18 cellular contexts compared by ENCODE assay signal in the genomic region with DNA sequence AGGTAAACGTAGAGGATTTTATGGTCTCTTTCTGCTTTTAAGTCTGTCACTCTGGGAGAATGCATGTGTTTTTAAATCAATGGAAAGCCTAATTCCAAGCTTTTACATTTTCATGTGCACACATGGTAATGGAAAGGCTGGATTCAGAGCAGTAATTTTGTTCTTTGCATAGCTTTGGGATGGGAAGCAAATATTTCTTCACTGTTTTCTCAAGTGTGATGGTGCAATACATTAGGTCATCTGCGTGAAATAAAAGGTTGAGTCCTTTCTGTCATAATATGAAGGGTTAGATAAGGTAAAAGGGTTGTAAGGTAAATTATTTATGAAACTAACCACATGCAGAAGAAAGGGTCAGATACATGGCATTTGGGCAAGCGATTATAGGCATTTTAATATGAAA.
"Had no signal": no experiment of that assay in that cellular context is flagged by ENCODE, and none has a peak within 500 bp of the region (broad histone marks: within the 10 kb centered on the region; RNA-seq: fewer than 3 reads in every experiment).

No MANE protein-coding gene starts in this region.

- DNase-seq: activated CD4-positive, alpha-beta memory T cell treated with anti-CD3 and anti-CD28 coated beads for 36 hours; activated CD4-positive, alpha-beta T cell treated with anti-CD3 and anti-CD28 coated beads for 1 hour; activated CD8-positive, alpha-beta memory T cell treated with anti-CD3 and anti-CD28 coated beads, Interleukin-2, amount 50 U/mL, for 48 hours; activated naive CD4-positive, alpha-beta T cell treated with Interleukin-2 at 50 U/mL for 16 hours; activated naive CD8-positive, alpha-beta T cell treated with anti-CD3 and anti-CD28 coated beads, Interleukin-2, amount 50 U/mL, for 24 hours; effector memory CD4-positive, alpha-beta T cell; left cardiac atrium; psoas muscle; sigmoid colon; stimulated activated CD4-positive, alpha-beta T cell treated with anti-CD3 and anti-CD28 coated beads, Interleukin-12 subunit alpha, Interleukin-12 subunit beta, amount 100 ng/mL, for 4 hours; stimulated activated naive CD4-positive, alpha-beta T cell; SW 1271; T-helper 9 cell had no signal

- H3K9me3 Mint-ChIP-seq: central memory CD8-positive, alpha-beta T cell; nephron had no signal

- H3K36me3 Mint-ChIP-seq: activated CD4-positive, alpha-beta memory T cell treated with anti-CD3 and anti-CD28 coated beads for 36 hours; memory B cell had no signal

- H3K27me3 ChIP-seq: sigmoid colon had no signal

- H3K4me1 Mint-ChIP-seq: activated naive CD8-positive, alpha-beta T cell treated with anti-CD3 and anti-CD28 coated beads, Interleukin-2, amount 50 U/mL, for 24 hours; central memory CD8-positive, alpha-beta T cell; memory B cell had no signal

- H3K27ac Mint-ChIP-seq: activated CD4-positive, alpha-beta memory T cell treated with anti-CD3 and anti-CD28 coated beads for 36 hours; activated naive CD8-positive, alpha-beta T cell treated with anti-CD3 and anti-CD28 coated beads, Interleukin-2, amount 50 U/mL, for 24 hours; activated T-helper 1 cell treated with anti-CD3 and anti-CD28 coated beads, Interleukin-12 subunit alpha, Interleukin-12 subunit beta, Interleukin-2, Interleukin-4 antibody, amounts not matched to agents 30 ng/mL and 10 ng/mL and 1 ng/mL, durations not matched to agents 14 hours and 24 hours and 36 hours; memory B cell; nephron had no signal

- H3K4me3 ChIP-seq: psoas muscle, sigmoid colon had no signal

- H3K9me3 ChIP-seq: psoas muscle, sigmoid colon had no signal

- H3K36me3 ChIP-seq: sigmoid colon had no signal

- H3K27ac ChIP-seq: epithelial cell of prostate, psoas muscle, sigmoid colon had no signal

- H3K27me3 Mint-ChIP-seq: activated CD4-positive, alpha-beta memory T cell treated with anti-CD3 and anti-CD28 coated beads for 36 hours; activated naive CD8-positive, alpha-beta T cell treated with anti-CD3 and anti-CD28 coated beads, Interleukin-2, amount 50 U/mL, for 24 hours; central memory CD8-positive, alpha-beta T cell had no signal

- ATAC-seq: activated naive CD8-positive, alpha-beta T cell treated with anti-CD3 and anti-CD28 coated beads, Interleukin-2, amount 50 U/mL, for 24 hours; left cardiac atrium; psoas muscle had no signal

- H3K4me3 Mint-ChIP-seq: activated CD4-positive, alpha-beta memory T cell treated with anti-CD3 and anti-CD28 coated beads for 36 hours; activated naive CD8-positive, alpha-beta T cell treated with anti-CD3 and anti-CD28 coated beads, Interleukin-2, amount 50 U/mL, for 24 hours; activated T-helper 1 cell treated with anti-CD3 and anti-CD28 coated beads, Interleukin-12 subunit alpha, Interleukin-12 subunit beta, Interleukin-2, Interleukin-4 antibody, amounts not matched to agents 30 ng/mL and 10 ng/mL and 1 ng/mL, durations not matched to agents 14 hours and 24 hours and 36 hours; central memory CD8-positive, alpha-beta T cell; memory B cell; nephron had no signal
